Comparison of ENCODE assay signal across 17 cellular contexts in the genomic region with DNA sequence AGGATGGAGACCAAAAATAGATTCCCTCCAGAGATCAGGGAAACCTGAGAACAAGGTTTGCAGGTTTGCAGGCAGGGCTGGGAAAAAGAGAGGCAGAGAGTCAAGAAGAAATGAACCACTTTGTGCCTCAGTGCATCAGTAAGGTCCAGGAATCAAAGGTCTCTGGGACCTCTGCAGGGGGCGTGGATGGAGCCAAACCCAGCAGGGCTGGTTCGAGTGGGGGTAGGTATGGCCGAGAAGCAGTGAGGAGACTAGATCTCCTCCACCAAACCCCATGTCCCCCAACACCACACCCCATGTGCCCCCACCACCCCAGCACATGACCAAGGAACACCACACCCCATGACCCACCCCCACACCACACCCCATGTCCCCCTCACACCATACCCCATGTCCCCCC.
DNase-seq lines count a peak whose midpoint lies in the region; ATAC-seq and TF ChIP-seq lines count a peak whose summit lies in the region.
"Had no signal": no experiment of that assay in that cellular context is flagged by ENCODE, and none has a peak within 500 bp of the region (broad histone marks: within the 10 kb centered on the region; RNA-seq: fewer than 3 reads in every experiment).

No MANE protein-coding gene starts in this region.

- CTCF ChIA-PET in activated CD8-positive, alpha-beta memory T cell treated with anti-CD3 and anti-CD28 coated beads, Interleukin-2, amount 10 ng/mL, durations not matched to agents 7 days and 5 days (lab: Charles Lee) = no interaction called here

- H3K4me2 ChIP-seq in osteoblast (ENCODE audit: insufficient read depth, low read length) = no peak overlapping the region
- H3K4me2 ChIP-seq: A549, GM23338 had no signal

- intact Hi-C loops in stomach (cut with DNase I; ENCODE audit: low total_unique reads) (no loop called here), ovary (cut with DNase I) (loop anchor here in 1 of 4 donors (5.0 kb wide), 1 partner anchor 865 kb away; no protein-coding TSS in a partner anchor)

- H3K27me3 ChIP-seq in osteoblast (ENCODE audit: insufficient read depth, low read length) (peaks cover 25% of the 10 kb centered on the region), stomach (peaks cover 0 to 28% (median 4%) of the 10 kb centered on the region in 3 donors), ovary (no peaks in the 10 kb centered on the region)

- peaks cover 16% of the 10 kb centered on the region for H3K27me3 Mint-ChIP-seq in activated CD8-positive, alpha-beta memory T cell treated with anti-CD3 and anti-CD28 coated beads, Interleukin-2, amount 10 ng/mL, durations not matched to agents 7 days and 5 days

- TF ChIP-seq CTCF in osteoblast (IDR thresholded peaks at IDR 0.05; ENCODE audit: extremely low read depth, low read depth, low read length) (no peak), stomach (IDR thresholded peaks at IDR 0.05) (no peak), ovary (IDR thresholded peaks at IDR 0.05) (no peak)

- H3K4me1 ChIP-seq in osteoblast (ENCODE audit: insufficient read depth, low read length) (no peaks in the 10 kb centered on the region), stomach (no peaks in the 10 kb centered on the region), ovary (ENCODE audit: insufficient read depth) (no peaks in the 10 kb centered on the region)
- H3K4me1 ChIP-seq: A549, Caco-2 had no signal

- H3K4me1 Mint-ChIP-seq in activated CD8-positive, alpha-beta memory T cell treated with anti-CD3 and anti-CD28 coated beads, Interleukin-2, amount 10 ng/mL, durations not matched to agents 7 days and 5 days = no peaks in the 10 kb centered on the region
- H3K4me1 Mint-ChIP-seq: GM23338 had no signal

- DNase-seq in activated CD8-positive, alpha-beta memory T cell treated with anti-CD3 and anti-CD28 coated beads, Interleukin-2, amount 10 ng/mL, durations not matched to agents 7 days and 5 days = peak; percentile 8
- DNase-seq in activated CD8-positive, alpha-beta memory T cell treated with anti-CD3 and anti-CD28 coated beads for 24 hours = no peak
- DNase-seq in islet precursor cell = peak; percentile 13
- DNase-seq in osteoblast (ENCODE audit: insufficient read length, low spot score, missing footprints) = peak; percentile 59
- peak; percentile 2 for DNase-seq in stomach
- DNase-seq in DMS153 treated with DMSO at 0.1 percent for 48 hours (lab: John Stamatoyannopoulos, UW; ENCODE audit: unreplicated experiment) = no peak
- DNase-seq in ovary = no peak
- DNase-seq in NK-92 (lab: John Stamatoyannopoulos, UW; ENCODE audit: unreplicated experiment) = no peak
- DNase-seq: AML-193; Caco-2; CD4-positive, alpha-beta T cell; DMS79; GDM1 had no signal

- no peak for ATAC-seq in activated CD8-positive, alpha-beta memory T cell treated with anti-CD3 and anti-CD28 coated beads, Interleukin-2, amount 10 ng/mL, durations not matched to agents 7 days and 5 days
- ATAC-seq: A549, GM23338 had no signal

- no peak overlapping the region for H2AFZ ChIP-seq in osteoblast (ENCODE audit: low read length)
- H2AFZ ChIP-seq: GM23338 had no signal

- no peaks in the 10 kb centered on the region for H3K79me2 ChIP-seq in osteoblast (ENCODE audit: insufficient read depth, low read length)

- WGBS in stomach, 5 donors = 72 to 94% (median 88%) methylated on average over 3 of the region's 3 CpGs
- WGBS in ovary, 3 donors = 93 to 96% (median 94%) methylated on average over 3 of the region's 3 CpGs

- H3K9me3 ChIP-seq in osteoblast (ENCODE audit: low read depth, low read length) = peaks cover 2% of the 10 kb centered on the region
- peaks cover 0 to 9% (median 3%) of the 10 kb centered on the region in 4 donors for H3K9me3 ChIP-seq in stomach
- H3K9me3 ChIP-seq in ovary = no peaks in the 10 kb centered on the region
- H3K9me3 ChIP-seq: Caco-2 had no signal

- H3K27ac Mint-ChIP-seq in activated CD8-positive, alpha-beta memory T cell treated with anti-CD3 and anti-CD28 coated beads, Interleukin-2, amount 10 ng/mL, durations not matched to agents 7 days and 5 days = no peak overlapping the region
- H3K27ac Mint-ChIP-seq: CD4-positive, alpha-beta T cell; GM23338 had no signal

- no peaks in the 10 kb centered on the region for H3K36me3 Mint-ChIP-seq in activated CD8-positive, alpha-beta memory T cell treated with anti-CD3 and anti-CD28 coated beads, Interleukin-2, amount 10 ng/mL, durations not matched to agents 7 days and 5 days

- H3K36me3 ChIP-seq in osteoblast (ENCODE audit: insufficient read depth, low read length) = no peaks in the 10 kb centered on the region
- no peaks in the 10 kb centered on the region for H3K36me3 ChIP-seq in stomach
- H3K36me3 ChIP-seq in ovary = no peaks in the 10 kb centered on the region

- no peaks in the 10 kb centered on the region for H4K20me1 ChIP-seq in osteoblast (ENCODE audit: insufficient read depth, low read length)

- TF ChIP-seq EP300 in stomach (IDR thresholded peaks at IDR 0.05) (no peak), ovary (IDR thresholded peaks at IDR 0.05) (no peak)

- H3K9me3 Mint-ChIP-seq in activated CD8-positive, alpha-beta memory T cell treated with anti-CD3 and anti-CD28 coated beads, Interleukin-2, amount 10 ng/mL, durations not matched to agents 7 days and 5 days (ENCODE audit: low read depth) = no peaks in the 10 kb centered on the region
- H3K9me3 Mint-ChIP-seq: CD4-positive, alpha-beta T cell had no signal

- H3K27ac ChIP-seq in osteoblast (ENCODE audit: low read depth, low read length) (no peak overlapping the region), stomach (no peak overlapping the region), ovary (no peak overlapping the region)
- H3K27ac ChIP-seq: 22Rv1, A549, C4-2B had no signal

- TF ChIP-seq POLR2A in stomach (IDR thresholded peaks at IDR 0.05) (no peak), ovary (IDR thresholded peaks at IDR 0.05) (no peak)

- H3K4me3 ChIP-seq in osteoblast (ENCODE audit: insufficient read depth, low read length) (no peak overlapping the region), stomach (no peak overlapping the region), ovary (no peak overlapping the region)
- H3K4me3 ChIP-seq: A549, GM23338 had no signal

- no peak overlapping the region for H3K4me3 Mint-ChIP-seq in activated CD8-positive, alpha-beta memory T cell treated with anti-CD3 and anti-CD28 coated beads, Interleukin-2, amount 10 ng/mL, durations not matched to agents 7 days and 5 days
- H3K4me3 Mint-ChIP-seq: CD4-positive, alpha-beta T cell; GM23338 had no signal

Comparison
In these comparisons a context has a peak if more than half of its experiments do, and no peak if none do; other contexts are left out.
1. DNase-seq: peak in activated CD8-positive, alpha-beta memory T cell treated with anti-CD3 and anti-CD28 coated beads, Interleukin-2, amount 10 ng/mL, durations not matched to agents 7 days and 5 days (single experiment), islet precursor cell (single experiment), osteoblast (single experiment) and stomach (single experiment); none in activated CD8-positive, alpha-beta memory T cell treated with anti-CD3 and anti-CD28 coated beads for 24 hours (single experiment), DMS153 treated with DMSO at 0.1 percent for 48 hours (single experiment), ovary (0 of 5) and NK-92 (single experiment).